ENCODE assay signal across 10 cellular contexts in the genomic region with DNA sequence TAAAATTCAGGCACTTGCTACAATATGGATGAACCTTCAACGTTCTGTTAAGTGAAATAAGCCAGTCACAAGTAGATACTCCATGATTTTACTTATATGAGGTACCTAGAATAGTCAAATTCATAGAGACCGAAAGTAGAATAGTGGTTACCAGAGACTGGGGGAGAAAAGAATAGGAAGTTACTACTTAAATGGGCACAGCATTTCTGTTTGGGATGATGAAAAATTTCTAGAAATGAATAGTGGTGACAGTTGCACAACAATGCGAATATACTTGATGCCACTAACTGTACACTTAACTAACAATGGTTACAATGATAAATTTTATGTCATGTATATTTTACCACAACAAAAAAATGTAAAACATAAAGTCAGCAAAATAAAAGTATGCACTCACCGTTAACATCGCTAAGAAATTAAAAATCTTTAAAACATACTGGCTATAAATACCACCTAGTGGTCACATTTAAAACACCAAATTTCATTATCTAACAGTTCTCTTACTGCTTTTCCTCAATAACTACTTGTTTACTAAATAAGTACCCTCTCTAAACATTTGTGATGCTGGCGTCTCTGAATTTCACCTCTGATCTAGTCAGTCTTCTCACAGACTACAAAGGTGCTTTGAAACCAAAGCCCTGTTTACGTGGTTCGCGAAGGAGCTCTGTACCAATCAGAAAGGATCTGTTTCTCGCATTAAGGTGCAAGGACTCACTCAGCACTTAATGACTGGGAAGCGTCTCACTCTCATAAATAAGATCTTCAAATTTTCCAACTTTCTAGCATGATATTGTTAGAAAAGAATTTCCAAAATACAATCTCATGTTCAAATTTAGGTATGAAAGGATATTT. TPM values are rescaled to one million over a fixed set of nuclear protein-coding genes. Genes with fewer than 3 reads are reported as not detected.
DNase-seq lines count a peak whose midpoint lies in the region; ATAC-seq and TF ChIP-seq lines count a peak whose summit lies in the region.
"Had no signal": no experiment of that assay in that cellular context is flagged by ENCODE, and none has a peak within 500 bp of the region (broad histone marks: within the 10 kb centered on the region; RNA-seq: fewer than 3 reads in every experiment).

No MANE protein-coding gene starts in this region.

- H3K4me1 ChIP-seq in liver (ENCODE audit: control insufficient read depth in 4 of 4, insufficient read depth in 4 of 4, low read length in 3 of 4), result no peaks in the 10 kb centered on the region

- no peak overlapping the region for H3K27ac ChIP-seq in liver (ENCODE audit: low read depth in 1 of 2, low read length in 2 of 2)
- H3K27ac ChIP-seq: WERI-Rb-1 had no signal

- H3K9me3 ChIP-seq in liver (ENCODE audit: control insufficient read depth in 4 of 4, low read length in 3 of 4), result no peaks in the 10 kb centered on the region

- TF ChIP-seq CTCF in liver (IDR thresholded peaks at IDR 0.05; ENCODE audit: low read depth, low read length, missing input control), result peak; percentile 32

- peak overlapping the region; percentile 29 for H3K27ac Mint-ChIP-seq in activated CD8-positive, alpha-beta T cell treated with anti-CD3 and anti-CD28 coated beads, Interleukin-2, amount 10 ng/mL, durations not matched to agents 7 days and 5 days

- H3K9me3 Mint-ChIP-seq in activated CD8-positive, alpha-beta T cell treated with anti-CD3 and anti-CD28 coated beads, Interleukin-2, amount 10 ng/mL, durations not matched to agents 7 days and 5 days (ENCODE audit: insufficient read depth), result no peaks in the 10 kb centered on the region
- H3K9me3 Mint-ChIP-seq: immature natural killer cell had no signal

- H3K27me3 ChIP-seq in liver (ENCODE audit: control insufficient read depth in 4 of 4, insufficient read depth in 4 of 4, low read length in 3 of 4), result no peaks in the 10 kb centered on the region

- WGBS in liver, result 67% methylated on average over 11 of the region's 11 CpGs

- H3K4me1 Mint-ChIP-seq in activated CD8-positive, alpha-beta T cell treated with anti-CD3 and anti-CD28 coated beads, Interleukin-2, amount 10 ng/mL, durations not matched to agents 7 days and 5 days (ENCODE audit: low read depth), result peaks cover 17% of the 10 kb centered on the region
- H3K4me1 Mint-ChIP-seq: immature natural killer cell had no signal

- DNase-seq in AML-193 (lab: John Stamatoyannopoulos, UW), result peak; percentile 37 to 56
- no peak for DNase-seq in activated CD8-positive, alpha-beta T cell treated with anti-CD3 and anti-CD28 coated beads, Interleukin-2, amount 10 ng/mL, durations not matched to agents 7 days and 5 days
- DNase-seq: WERI-Rb-1 had no signal

- H3K27me3 Mint-ChIP-seq in activated CD8-positive, alpha-beta T cell treated with anti-CD3 and anti-CD28 coated beads, Interleukin-2, amount 10 ng/mL, durations not matched to agents 7 days and 5 days (ENCODE audit: low read depth), result no peaks in the 10 kb centered on the region

- H3K36me3 Mint-ChIP-seq in activated CD8-positive, alpha-beta T cell treated with anti-CD3 and anti-CD28 coated beads, Interleukin-2, amount 10 ng/mL, durations not matched to agents 7 days and 5 days (ENCODE audit: low read depth), result peaks cover 25% of the 10 kb centered on the region

- CTCF ChIA-PET in activated CD8-positive, alpha-beta T cell treated with anti-CD3 and anti-CD28 coated beads, Interleukin-2, amount 10 ng/mL, durations not matched to agents 7 days and 5 days (lab: Charles Lee), result interaction anchor here (0.6 to 2.4 kb wide), 23 partner anchors 11 to 347 kb away, joined by 3 to 15 read pairs (median 4); a partner anchor contains a TSS

- H3K4me3 ChIP-seq in liver (ENCODE audit: low read depth in 1 of 3, low read length in 3 of 3), result no peak overlapping the region

- H3K36me3 ChIP-seq in liver (ENCODE audit: control insufficient read depth in 4 of 4, insufficient read depth in 3 of 4, low read depth in 1 of 4, low read length in 3 of 4), result no peaks in the 10 kb centered on the region

- peak; percentile 46 for ATAC-seq in GM21423 (IDR thresholded peaks at IDR 0.05; ENCODE audit: unreplicated experiment)
- no peak for ATAC-seq in activated CD8-positive, alpha-beta T cell treated with anti-CD3 and anti-CD28 coated beads, Interleukin-2, amount 10 ng/mL, durations not matched to agents 7 days and 5 days
- ATAC-seq in HG02884 (IDR thresholded peaks at IDR 0.05; ENCODE audit: unreplicated experiment), result no peak
- no peak for ATAC-seq in GM21515 (IDR thresholded peaks at IDR 0.05; ENCODE audit: unreplicated experiment)
- ATAC-seq in HG03039 (IDR thresholded peaks at IDR 0.05; ENCODE audit: unreplicated experiment), result no peak
- no peak for ATAC-seq in GM21825 (IDR thresholded peaks at IDR 0.05; ENCODE audit: unreplicated experiment)

- H3K4me3 Mint-ChIP-seq in activated CD8-positive, alpha-beta T cell treated with anti-CD3 and anti-CD28 coated beads, Interleukin-2, amount 10 ng/mL, durations not matched to agents 7 days and 5 days, result peak overlapping the region; percentile 3

- POLR2A ChIA-PET in activated CD8-positive, alpha-beta T cell treated with anti-CD3 and anti-CD28 coated beads, Interleukin-2, amount 10 ng/mL, durations not matched to agents 7 days and 5 days (lab: Charles Lee), result no interaction called here

- no peak overlapping the region for H3K9ac ChIP-seq in liver (ENCODE audit: low read depth in 1 of 2, low read length in 2 of 2)

- peak; percentile 66 to 67 for TF ChIP-seq RAD21 in liver (IDR thresholded peaks at IDR 0.05)

TF ChIP-seq in liver, 16 proteins besides CTCF, POLR2A, EP300 and RAD21:
- no peak for TF ChIP-seq YY1 (IDR thresholded peaks at IDR 0.05)
- TF ChIP-seq, protein P1, sequence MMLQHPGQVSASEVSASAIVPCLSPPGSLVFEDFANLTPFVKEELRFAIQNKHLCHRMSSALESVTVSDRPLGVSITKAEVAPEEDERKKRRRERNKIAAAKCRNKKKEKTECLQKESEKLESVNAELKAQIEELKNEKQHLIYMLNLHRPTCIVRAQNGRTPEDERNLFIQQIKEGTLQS (IDR thresholded peaks at IDR 0.05), result no peak
- TF ChIP-seq TAF1 (conservative IDR thresholded peaks at IDR 0.05), result no peak
- no peak for TF ChIP-seq HNF4A (conservative IDR thresholded peaks at IDR 0.05)
- TF ChIP-seq GABPA (IDR thresholded peaks at IDR 0.05 in 1 of 2, conservative IDR thresholded peaks at IDR 0.05 in 1 of 2), result no peak
- no peak for TF ChIP-seq FOXA1 (IDR thresholded peaks at IDR 0.05)
- TF ChIP-seq EGR1 (IDR thresholded peaks at IDR 0.05; ENCODE audit: low read depth in 2 of 2), result no peak
- TF ChIP-seq JUND (IDR thresholded peaks at IDR 0.05), result no peak
- no peak for TF ChIP-seq HNF4G (IDR thresholded peaks at IDR 0.05)
- TF ChIP-seq FOXA2 (IDR thresholded peaks at IDR 0.05), result no peak
- TF ChIP-seq, protein P2, sequence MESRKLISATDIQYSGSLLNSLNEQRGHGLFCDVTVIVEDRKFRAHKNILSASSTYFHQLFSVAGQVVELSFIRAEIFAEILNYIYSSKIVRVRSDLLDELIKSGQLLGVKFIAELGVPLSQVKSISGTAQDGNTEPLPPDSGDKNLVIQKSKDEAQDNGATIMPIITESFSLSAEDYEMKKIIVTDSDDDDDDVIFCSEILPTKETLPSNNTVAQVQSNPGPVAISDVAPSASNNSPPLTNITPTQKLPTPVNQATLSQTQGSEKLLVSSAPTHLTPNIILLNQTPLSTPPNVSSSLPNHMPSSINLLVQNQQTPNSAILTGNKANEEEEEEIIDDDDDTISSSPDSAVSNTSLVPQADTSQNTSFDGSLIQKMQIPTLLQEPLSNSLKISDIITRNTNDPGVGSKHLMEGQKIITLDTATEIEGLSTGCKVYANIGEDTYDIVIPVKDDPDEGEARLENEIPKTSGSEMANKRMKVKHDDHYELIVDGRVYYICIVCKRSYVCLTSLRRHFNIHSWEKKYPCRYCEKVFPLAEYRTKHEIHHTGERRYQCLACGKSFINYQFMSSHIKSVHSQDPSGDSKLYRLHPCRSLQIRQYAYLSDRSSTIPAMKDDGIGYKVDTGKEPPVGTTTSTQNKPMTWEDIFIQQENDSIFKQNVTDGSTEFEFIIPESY (IDR thresholded peaks at IDR 0.05), result no peak

RNA-seq across cellular contexts. Expression of a gene that starts 22.7 kb away (rescaled TPM):
- total RNA-seq in activated CD8-positive, alpha-beta T cell treated with anti-CD3 and anti-CD28 coated beads, Interleukin-2, amount 10 ng/mL, durations not matched to agents 7 days and 5 days, result 10 to 100 TPM; 14.0 to 15.7 TPM
- total RNA-seq in liver, result 1 to 10 TPM in 1 of 2 donors, under 1 TPM in 1; 0.92 to 1.2 TPM
- under 1 TPM; 0.58 to 0.79 TPM for polyA plus RNA-seq in liver

RNA-seq across cellular contexts. Expression of a gene that starts 32.5 kb away (rescaled TPM):
- total RNA-seq in activated CD8-positive, alpha-beta T cell treated with anti-CD3 and anti-CD28 coated beads, Interleukin-2, amount 10 ng/mL, durations not matched to agents 7 days and 5 days, result 1 to 10 TPM; 8.3 to 9.5 TPM
- total RNA-seq in liver, result under 1 TPM; 0.05 to 0.17 TPM
- under 1 TPM; 0.02 to 0.57 TPM for polyA plus RNA-seq in liver

RNA-seq across cellular contexts. Expression of a gene that starts 40.9 kb away (rescaled TPM):
- not detected for total RNA-seq in activated CD8-positive, alpha-beta T cell treated with anti-CD3 and anti-CD28 coated beads, Interleukin-2, amount 10 ng/mL, durations not matched to agents 7 days and 5 days
- not detected for total RNA-seq in liver
- polyA plus RNA-seq in liver, result not detected
- polyA plus RNA-seq: immature natural killer cell had no signal

RNA-seq across cellular contexts. Expression of a gene that starts 56.7 kb away (rescaled TPM):
- 1 to 10 TPM; 1.4 to 1.6 TPM for total RNA-seq in activated CD8-positive, alpha-beta T cell treated with anti-CD3 and anti-CD28 coated beads, Interleukin-2, amount 10 ng/mL, durations not matched to agents 7 days and 5 days
- not detected for total RNA-seq in liver
- polyA plus RNA-seq in liver, result not detected

Comparison
In these comparisons a context has a peak if more than half of its experiments do, and no peak if none do; other contexts are left out.
1. RNA of a gene that starts 22.7 kb away (total RNA-seq): 14.0 to 15.7 TPM in activated CD8-positive, alpha-beta T cell treated with anti-CD3 and anti-CD28 coated beads, Interleukin-2, amount 10 ng/mL, durations not matched to agents 7 days and 5 days; 0.92 to 1.2 TPM in liver; every median in the first group is over 4 times any median in the second.
2. RNA of a gene that starts 32.5 kb away (total RNA-seq): 8.3 to 9.5 TPM in activated CD8-positive, alpha-beta T cell treated with anti-CD3 and anti-CD28 coated beads, Interleukin-2, amount 10 ng/mL, durations not matched to agents 7 days and 5 days; 0.05 to 0.17 TPM in liver; every median in the first group is over 4 times any median in the second.